In genomic region chr11:15936011-15936410, GRCh38 we compare ENCODE assay signal across 18 cellular contexts.
A peak's percentile ranks its signal among the peaks of the same experiment; 100 is the strongest.
DNase-seq lines count a peak whose midpoint lies in the region; ATAC-seq and TF ChIP-seq lines count a peak whose summit lies in the region.
"Had no signal": no experiment of that assay in that cellular context is flagged by ENCODE, and none has a peak within 500 bp of the region (broad histone marks: within the 10 kb centered on the region; RNA-seq: fewer than 3 reads in every experiment).

No MANE protein-coding gene starts in this region.

- H3K9me3 ChIP-seq in esophagus muscularis mucosa (peaks cover 0 to 8% (median 0%) of the 10 kb centered on the region in 4 donors), mucosa of descending colon (no peaks in the 10 kb centered on the region), trophoblast cell (ENCODE audit: insufficient read depth, low read depth, low read length) (no peaks in the 10 kb centered on the region), stomach (no peaks in the 10 kb centered on the region)
- H3K9me3 ChIP-seq: Caco-2 had no signal

- intact Hi-C loops in esophagus muscularis mucosa (cut with DNase I) (no loop called here), mucosa of descending colon (cut with DNase I, micrococcal nuclease) (no loop called here), stomach (cut with DNase I; ENCODE audit: low total_unique reads) (no loop called here)

- TF ChIP-seq EP300 in esophagus muscularis mucosa (IDR thresholded peaks at IDR 0.05): no peak
- no peak for TF ChIP-seq EP300 in stomach (IDR thresholded peaks at IDR 0.05)

- DNase-seq in esophagus muscularis mucosa (ENCODE audit: extremely low spot score) (peak; percentile 79), mucosa of descending colon (peak in 1 of 3 donors; percentile 20), trophoblast cell (no peak), NCI-H2227 treated with DMSO at 0.1 percent for 48 hours (lab: John Stamatoyannopoulos, UW) (no peak), stomach (no peak)
- DNase-seq: Caco-2; CD4-positive, CD25-positive, alpha-beta regulatory T cell; CD8-positive, alpha-beta T cell; DMS153; DND-41; GM23248; H7; HCEC 1CT had no signal

- TF ChIP-seq POLR2A in esophagus muscularis mucosa (IDR thresholded peaks at IDR 0.05; ENCODE audit: low read depth) (no peak), stomach (IDR thresholded peaks at IDR 0.05) (no peak)

- TF ChIP-seq CTCF in esophagus muscularis mucosa (IDR thresholded peaks at IDR 0.05) (no peak), mucosa of descending colon (IDR thresholded peaks at IDR 0.05) (no peak), stomach (IDR thresholded peaks at IDR 0.05) (no peak)

- no peak overlapping the region for H2BK120ac ChIP-seq in trophoblast cell (ENCODE audit: insufficient read depth, low read length, poor library complexity)

- no peak overlapping the region for H3K4ac ChIP-seq in trophoblast cell (ENCODE audit: low read depth, low read length)

- H3K14ac ChIP-seq in trophoblast cell (ENCODE audit: low read length): no peak overlapping the region

- no peak overlapping the region for H3K4me2 ChIP-seq in trophoblast cell (ENCODE audit: low read length)
- H3K4me2 ChIP-seq: BLaER1 had no signal

- no peak overlapping the region for H4K12ac ChIP-seq in trophoblast cell (ENCODE audit: low read depth, low read length)

- H3K36me3 ChIP-seq in esophagus muscularis mucosa (no peaks in the 10 kb centered on the region), mucosa of descending colon (ENCODE audit: low read depth) (no peaks in the 10 kb centered on the region), trophoblast cell (ENCODE audit: control insufficient read depth in 1 of 2, insufficient read depth in 2 of 2, low read length in 2 of 2) (no peaks in the 10 kb centered on the region), stomach (no peaks in the 10 kb centered on the region)
- H3K36me3 ChIP-seq: BLaER1 had no signal

- H3K9ac ChIP-seq in trophoblast cell (ENCODE audit: low read length): no peak overlapping the region
- H3K9ac ChIP-seq: BLaER1, GM23248 had no signal

- WGBS in esophagus muscularis mucosa: 92% methylated on average over 2 of the region's 2 CpGs
- no CpG with 5 or more reads among the region's 2 CpGs for WGBS in trophoblast cell (ENCODE audit: extremely low coverage, insufficient coverage, insufficient read length)
- 81 to 93% (median 89%) methylated on average over 2 of the region's 2 CpGs for WGBS in stomach, 5 donors

- no peak overlapping the region for H3K27ac ChIP-seq in esophagus muscularis mucosa (replicated peaks in 1 of 4)
- no peak overlapping the region for H3K27ac ChIP-seq in trophoblast cell (ENCODE audit: low read depth, low read length)
- H3K27ac ChIP-seq in stomach: no peak overlapping the region
- H3K27ac ChIP-seq: 22Rv1, BLaER1, C4-2B, GM23248 had no signal

- no peak overlapping the region for H4K8ac ChIP-seq in trophoblast cell (ENCODE audit: low read depth, low read length)

- no peak overlapping the region for H2AFZ ChIP-seq in trophoblast cell (ENCODE audit: insufficient read depth, low read length, poor library complexity)
- H2AFZ ChIP-seq: GM23248 had no signal

- peak overlapping the region; percentile 24 for H2AK5ac ChIP-seq in trophoblast cell (ENCODE audit: low read length)

- H3K18ac ChIP-seq in trophoblast cell (ENCODE audit: low read length): no peak overlapping the region

- H2BK5ac ChIP-seq in trophoblast cell (ENCODE audit: low read depth, low read length, poor library complexity): no peak overlapping the region

- H3K79me2 ChIP-seq in trophoblast cell (ENCODE audit: control insufficient read depth, insufficient read depth, low read length, poor library complexity): no peaks in the 10 kb centered on the region

- H2BK12ac ChIP-seq in trophoblast cell (ENCODE audit: low read length): no peak overlapping the region

- H3K23ac ChIP-seq in trophoblast cell (ENCODE audit: low read length): no peak overlapping the region

- no peaks in the 10 kb centered on the region for H3K79me1 ChIP-seq in trophoblast cell (ENCODE audit: low read length)

- H3K4me3 ChIP-seq in esophagus muscularis mucosa (no peak overlapping the region), mucosa of descending colon (no peak overlapping the region), trophoblast cell (ENCODE audit: low read depth, low read length) (no peak overlapping the region), stomach (no peak overlapping the region)
- H3K4me3 ChIP-seq: BLaER1, GM12878, GM23248 had no signal

- H3K27me3 ChIP-seq in esophagus muscularis mucosa (no peaks in the 10 kb centered on the region), trophoblast cell (ENCODE audit: insufficient read depth, low read length) (no peaks in the 10 kb centered on the region), stomach (no peaks in the 10 kb centered on the region)
- H3K27me3 ChIP-seq: BLaER1 had no signal

- ATAC-seq in mucosa of descending colon (peak; percentile 8), HG02571 (IDR thresholded peaks at IDR 0.05; ENCODE audit: unreplicated experiment) (no peak)
- ATAC-seq: CD8-positive, alpha-beta T cell; GM12878 had no signal

- H4K91ac ChIP-seq in trophoblast cell (ENCODE audit: low read depth, low read length): no peak overlapping the region

- H3K4me1 ChIP-seq in esophagus muscularis mucosa (peaks cover 0 to 19% (median 12%) of the 10 kb centered on the region in 4 donors), mucosa of descending colon (ENCODE audit: low read depth) (peaks cover 8% of the 10 kb centered on the region), trophoblast cell (ENCODE audit: control insufficient read depth in 1 of 2, insufficient read depth in 2 of 2, low read length in 2 of 2) (no peaks in the 10 kb centered on the region), stomach (peaks cover 0 to 10% (median 0%) of the 10 kb centered on the region in 4 donors)
- H3K4me1 ChIP-seq: BLaER1, Caco-2 had no signal
